Comparison of ENCODE assay signal across 1 cellular context in genomic region chr3:143110371-143110770, GRCh38.
TF ChIP-seq lines count a peak whose summit lies in the region.

No MANE protein-coding gene starts in this region.

TF ChIP-seq in K562, 482 proteins besides CTCF, POLR2A, EP300 and RAD21 (continued from another document):
- TF ChIP-seq TAF15 (IDR thresholded peaks at IDR 0.05; ENCODE audit: low read depth, low read length) (no peak), ARHGAP35 (IDR thresholded peaks at IDR 0.05; ENCODE audit: partially characterized antibody) (no peak), E2F6 (IDR thresholded peaks at IDR 0.05; ENCODE audit: borderline replicate concordance in 1 of 2, extremely low read depth in 1 of 2, insufficient read depth in 1 of 2, insufficient read length in 1 of 2, low read depth in 1 of 2, low read length in 1 of 2, poor library complexity in 1 of 2, severe bottlenecking in 1 of 2) (no peak), MYBL2 (IDR thresholded peaks at IDR 0.05; ENCODE audit: low read depth) (no peak), MYBL2 (CRISPR knock-in tag; IDR thresholded peaks at IDR 0.05; ENCODE audit: borderline replicate concordance) (no peak), RBM39 (optimal IDR thresholded peaks at IDR 0.05; ENCODE audit: low read depth, low read length) (no peak), SAFB (IDR thresholded peaks at IDR 0.05; ENCODE audit: borderline replicate concordance, low read depth, low read length) (no peak), SNIP1 (IDR thresholded peaks at IDR 0.05; ENCODE audit: low read depth) (no peak), ZNF561 (CRISPR knock-in tag; conservative IDR thresholded peaks at IDR 0.05) (no peak), NR0B1 (IDR thresholded peaks at IDR 0.05; ENCODE audit: partially characterized antibody) (no peak), FOXO4 (CRISPR knock-in tag; IDR thresholded peaks at IDR 0.05) (no peak), MECOM (CRISPR knock-in tag; IDR thresholded peaks at IDR 0.05) (no peak), HNRNPL (IDR thresholded peaks at IDR 0.05; ENCODE audit: low read depth, low read length) (no peak)
